Comparison of ENCODE assay signal across 17 cellular contexts in genomic region chr12:105278043-105278697, GRCh38. TPM values are rescaled to one million over a fixed set of nuclear protein-coding genes. Genes with fewer than 3 reads are reported as not detected.
DNase-seq lines count a peak whose midpoint lies in the region; ATAC-seq, FAIRE-seq and TF ChIP-seq lines count a peak whose summit lies in the region.
"Had no signal": no experiment of that assay in that cellular context is flagged by ENCODE, and none has a peak within 500 bp of the region (broad histone marks: within the 10 kb centered on the region; RNA-seq: fewer than 3 reads in every experiment).

No MANE protein-coding gene starts in this region.

- no peaks in the 10 kb centered on the region for H3K27me3 ChIP-seq in cardiac muscle cell
- H3K27me3 ChIP-seq: BLaER1 had no signal

- no peak overlapping the region for H3K4me3 Mint-ChIP-seq in WTC11
- H3K4me3 Mint-ChIP-seq: activated CD4-positive, alpha-beta memory T cell treated with anti-CD3 and anti-CD28 coated beads, Interleukin-2, amount 10 ng/mL, durations not matched to agents 7 days and 5 days; brain; naive thymus-derived CD8-positive, alpha-beta T cell had no signal

- H3K27ac Mint-ChIP-seq in WTC11, result no peak overlapping the region
- H3K27ac Mint-ChIP-seq: activated CD4-positive, alpha-beta memory T cell treated with anti-CD3 and anti-CD28 coated beads, Interleukin-2, amount 10 ng/mL, durations not matched to agents 7 days and 5 days; brain; naive thymus-derived CD8-positive, alpha-beta T cell had no signal

- ATAC-seq in left cardiac atrium, result no peak
- peak; percentile 64 for ATAC-seq in WTC11
- ATAC-seq in HG03025 (IDR thresholded peaks at IDR 0.05; ENCODE audit: low FRiP score, unreplicated experiment), result no peak
- no peak for ATAC-seq in GM21717 (IDR thresholded peaks at IDR 0.05; ENCODE audit: unreplicated experiment)
- ATAC-seq: heart right ventricle; naive thymus-derived CD8-positive, alpha-beta T cell had no signal

- no peak overlapping the region for H3K4me3 ChIP-seq in cardiac muscle cell
- H3K4me3 ChIP-seq: BLaER1, heart right ventricle, SK-N-MC had no signal

- peak in 1 of 2 donors; percentile 22 for DNase-seq in cardiac muscle cell (ENCODE audit: low read depth in 1 of 2, low spot score in 1 of 2)
- no peak for DNase-seq in left cardiac atrium
- DNase-seq in WTC11 (ENCODE audit: low spot score), result no peak
- no peak for DNase-seq in activated CD4-positive, alpha-beta T cell treated with anti-CD3 and anti-CD28 coated beads for 48 hours
- DNase-seq in NCI-H524 treated with DMSO at 0.1 percent for 48 hours (lab: John Stamatoyannopoulos, UW), result no peak
- DNase-seq: activated CD4-positive, alpha-beta memory T cell treated with anti-CD3 and anti-CD28 coated beads, Interleukin-2, amount 10 ng/mL, durations not matched to agents 7 days and 5 days; heart right ventricle; naive thymus-derived CD8-positive, alpha-beta T cell; NCI-H1930; stimulated activated CD4-positive, alpha-beta T cell treated with anti-CD3 and anti-CD28 coated beads, Interleukin-4, amount 100 ng/mL, for 1 hour had no signal

- no peak overlapping the region for H3K27ac ChIP-seq in cardiac muscle cell
- H3K27ac ChIP-seq: BLaER1, heart right ventricle, SK-N-MC had no signal

- peaks cover 10% of the 10 kb centered on the region for H3K4me1 Mint-ChIP-seq in WTC11
- H3K4me1 Mint-ChIP-seq: brain; naive thymus-derived CD8-positive, alpha-beta T cell had no signal

- no peaks in the 10 kb centered on the region for H3K4me1 ChIP-seq in cardiac muscle cell (ENCODE audit: low read depth)
- H3K4me1 ChIP-seq: BLaER1, heart right ventricle had no signal

- H3K36me3 Mint-ChIP-seq in WTC11, result no peaks in the 10 kb centered on the region
- H3K36me3 Mint-ChIP-seq: brain; naive thymus-derived CD8-positive, alpha-beta T cell had no signal

- intact Hi-C loops in left cardiac atrium (cut with DNase I), result loop anchor here in 1 of 2 donors (5.0 kb wide), 1 partner anchor 104 kb away; no protein-coding TSS in a partner anchor

- H3K9me3 ChIP-seq in cardiac muscle cell (ENCODE audit: low read depth), result no peaks in the 10 kb centered on the region
- H3K9me3 ChIP-seq: BLaER1, heart right ventricle had no signal

- CTCF ChIA-PET in WTC11 (lab: Charles Lee), result no interaction called here

- peaks cover 4% of the 10 kb centered on the region for H3K9me3 Mint-ChIP-seq in WTC11
- H3K9me3 Mint-ChIP-seq: activated CD4-positive, alpha-beta memory T cell treated with anti-CD3 and anti-CD28 coated beads, Interleukin-2, amount 10 ng/mL, durations not matched to agents 7 days and 5 days had no signal

- H3K36me3 ChIP-seq in cardiac muscle cell, result no peaks in the 10 kb centered on the region
- H3K36me3 ChIP-seq: BLaER1, heart right ventricle had no signal

- POLR2A ChIA-PET in WTC11 (lab: Charles Lee), result interaction anchor here (0.5 kb wide), 1 partner anchor 553 kb away, joined by 3 read pairs; no protein-coding TSS in a partner anchor

- no peaks in the 10 kb centered on the region for H3K27me3 Mint-ChIP-seq in WTC11 (ENCODE audit: low read depth)

- FAIRE-seq in islet of Langerhans (lab: Jason Lieb, UNC), result peak; percentile 58
- FAIRE-seq: GM18507 had no signal

- TF ChIP-seq CTCF in cardiac muscle cell (IDR thresholded peaks at IDR 0.05; ENCODE audit: low read depth, low read length), result peak; percentile 9
- no peak for TF ChIP-seq CTCF in WTC11 (IDR thresholded peaks at IDR 0.05)

TF ChIP-seq in WTC11, 78 proteins besides CTCF, POLR2A, EP300 and RAD21 (continues in another document):
- TF ChIP-seq USF1 (CRISPR knock-in tag; IDR thresholded peaks at IDR 0.05) (no peak), AFF4 (CRISPR knock-in tag; IDR thresholded peaks at IDR 0.05; ENCODE audit: borderline replicate concordance) (no peak), MLX (CRISPR knock-in tag; IDR thresholded peaks at IDR 0.05) (no peak), MXD4 (CRISPR knock-in tag; IDR thresholded peaks at IDR 0.05; ENCODE audit: borderline replicate concordance) (no peak), SP1 (CRISPR knock-in tag; conservative IDR thresholded peaks at IDR 0.05) (no peak), PRDM15 (CRISPR knock-in tag; IDR thresholded peaks at IDR 0.05) (no peak), ZNF138 (CRISPR knock-in tag; conservative IDR thresholded peaks at IDR 0.05) (no peak), EMX1 (CRISPR knock-in tag; IDR thresholded peaks at IDR 0.05) (no peak)

RNA-seq across cellular contexts. Expression of gene APPL2, which starts 42.2 kb away (rescaled TPM):
- total RNA-seq in cardiac muscle cell (13.2 and 23.3 TPM in 2 replicates), left cardiac atrium (10 to 100 TPM; 18.2 to 19.2 TPM), WTC11 (2021) (16.1 to 21.7 TPM (median 19.9 TPM) in 3 replicates)
- polyA plus RNA-seq in cardiac muscle cell, result 23.2 and 24.7 TPM in 2 replicates

RNA-seq across cellular contexts. Expression of gene C12orf75, which starts 52.3 kb away (rescaled TPM):
- total RNA-seq in cardiac muscle cell, result 39.3 and 56.6 TPM in 2 replicates
- 78.2 and 106 TPM in 2 replicates for polyA plus RNA-seq in cardiac muscle cell
- 1 to 10 TPM; 2.8 to 4.8 TPM for total RNA-seq in left cardiac atrium
- total RNA-seq in WTC11 (2021), result 25.5 to 31.2 TPM (median 27.4 TPM) in 3 replicates
